In the genomic region with DNA sequence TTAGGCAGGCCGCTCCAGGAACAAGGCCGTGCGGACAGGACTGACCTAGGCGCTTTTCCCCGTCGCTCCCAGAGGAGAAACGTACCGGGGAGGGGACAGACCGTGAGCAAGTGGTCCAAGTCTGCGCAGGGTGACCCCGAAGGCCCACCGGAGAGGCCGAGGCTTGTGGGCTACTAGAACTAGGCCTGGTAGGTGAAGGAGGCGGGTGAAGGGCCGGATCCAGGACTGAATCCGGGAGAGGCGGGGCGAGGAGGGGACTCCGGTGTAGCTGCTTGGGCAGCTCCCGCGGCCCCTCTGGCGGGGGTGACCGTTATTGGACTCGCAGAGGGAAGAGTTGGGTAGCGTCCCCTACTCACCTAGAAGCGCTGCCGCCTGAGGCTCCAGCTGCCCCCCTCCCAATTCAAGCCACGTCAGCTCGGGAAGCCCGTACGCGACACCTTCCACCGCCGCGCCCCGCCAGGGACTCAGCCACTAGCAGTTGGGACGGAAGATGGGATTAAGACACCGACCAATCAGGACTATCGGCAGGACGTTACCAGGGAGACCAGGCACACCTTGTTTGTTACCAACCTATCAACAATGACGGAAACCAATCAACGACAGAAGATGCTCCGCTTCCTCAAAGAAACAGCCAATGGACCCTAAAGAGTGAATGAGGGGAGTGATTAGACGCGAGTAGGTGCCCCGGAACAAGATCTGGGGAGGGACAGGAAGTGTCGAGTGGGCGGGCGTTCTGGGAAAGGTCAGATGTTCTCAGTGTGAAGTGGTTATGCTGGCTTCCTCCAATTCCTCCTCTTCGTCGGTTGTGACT, we compare ENCODE assay signal across 1 cellular context.
TF ChIP-seq lines count a peak whose summit lies in the region.

A gene with protein sequence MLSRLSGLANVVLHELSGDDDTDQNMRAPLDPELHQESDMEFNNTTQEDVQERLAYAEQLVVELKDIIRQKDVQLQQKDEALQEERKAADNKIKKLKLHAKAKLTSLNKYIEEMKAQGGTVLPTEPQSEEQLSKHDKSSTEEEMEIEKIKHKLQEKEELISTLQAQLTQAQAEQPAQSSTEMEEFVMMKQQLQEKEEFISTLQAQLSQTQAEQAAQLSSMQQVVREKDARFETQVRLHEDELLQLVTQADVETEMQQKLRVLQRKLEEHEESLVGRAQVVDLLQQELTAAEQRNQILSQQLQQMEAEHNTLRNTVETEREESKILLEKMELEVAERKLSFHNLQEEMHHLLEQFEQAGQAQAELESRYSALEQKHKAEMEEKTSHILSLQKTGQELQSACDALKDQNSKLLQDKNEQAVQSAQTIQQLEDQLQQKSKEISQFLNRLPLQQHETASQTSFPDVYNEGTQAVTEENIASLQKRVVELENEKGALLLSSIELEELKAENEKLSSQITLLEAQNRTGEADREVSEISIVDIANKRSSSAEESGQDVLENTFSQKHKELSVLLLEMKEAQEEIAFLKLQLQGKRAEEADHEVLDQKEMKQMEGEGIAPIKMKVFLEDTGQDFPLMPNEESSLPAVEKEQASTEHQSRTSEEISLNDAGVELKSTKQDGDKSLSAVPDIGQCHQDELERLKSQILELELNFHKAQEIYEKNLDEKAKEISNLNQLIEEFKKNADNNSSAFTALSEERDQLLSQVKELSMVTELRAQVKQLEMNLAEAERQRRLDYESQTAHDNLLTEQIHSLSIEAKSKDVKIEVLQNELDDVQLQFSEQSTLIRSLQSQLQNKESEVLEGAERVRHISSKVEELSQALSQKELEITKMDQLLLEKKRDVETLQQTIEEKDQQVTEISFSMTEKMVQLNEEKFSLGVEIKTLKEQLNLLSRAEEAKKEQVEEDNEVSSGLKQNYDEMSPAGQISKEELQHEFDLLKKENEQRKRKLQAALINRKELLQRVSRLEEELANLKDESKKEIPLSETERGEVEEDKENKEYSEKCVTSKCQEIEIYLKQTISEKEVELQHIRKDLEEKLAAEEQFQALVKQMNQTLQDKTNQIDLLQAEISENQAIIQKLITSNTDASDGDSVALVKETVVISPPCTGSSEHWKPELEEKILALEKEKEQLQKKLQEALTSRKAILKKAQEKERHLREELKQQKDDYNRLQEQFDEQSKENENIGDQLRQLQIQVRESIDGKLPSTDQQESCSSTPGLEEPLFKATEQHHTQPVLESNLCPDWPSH (N-terminal part only) (minus strand): TSS at position 466 of the 811 bp plus-strand sequence. CDS start 18,770 bp downstream, outside the sequence.

TF ChIP-seq in HepG2, 621 proteins besides CTCF, POLR2A, EP300 and RAD21 (continued from another document and continues in another):
- TF ChIP-seq REST (IDR thresholded peaks at IDR 0.05; ENCODE audit: borderline replicate concordance in 1 of 2, low read depth in 1 of 2, low read length in 2 of 2) (no peak), ZNF501 (CRISPR knock-in tag; IDR thresholded peaks at IDR 0.05) (peak; percentile 82), SIX4 (CRISPR knock-in tag; IDR thresholded peaks at IDR 0.05) (0 out of 2 replicates have a peak, but pooled peaks have one; percentile 30), FOSL2 (CRISPR knock-in tag; IDR thresholded peaks at IDR 0.05) (no peak; the same call in none of the 2 replicates), RXRB (CRISPR knock-in tag; IDR thresholded peaks at IDR 0.05; ENCODE audit: borderline replicate concordance) (peak; percentile 35; the same call in 1 of the 2 replicates), ZSCAN5A (CRISPR knock-in tag; IDR thresholded peaks at IDR 0.05; ENCODE audit: borderline replicate concordance) (no peak), ZMAT5 (CRISPR knock-in tag; IDR thresholded peaks at IDR 0.05; ENCODE audit: borderline replicate concordance, low read depth) (no peak), BCLAF1 (IDR thresholded peaks at IDR 0.05) (no peak), GLMP (CRISPR knock-in tag; IDR thresholded peaks at IDR 0.05; ENCODE audit: borderline replicate concordance) (no peak), PHB2 (IDR thresholded peaks at IDR 0.05; ENCODE audit: partially characterized antibody) (no peak), CAMTA2 (CRISPR knock-in tag; IDR thresholded peaks at IDR 0.05; ENCODE audit: borderline replicate concordance) (no peak), ESRRA (CRISPR knock-in tag; IDR thresholded peaks at IDR 0.05; ENCODE audit: low read depth) (no peak; the same call in 1 of the 2 replicates), ZNF674 (CRISPR knock-in tag; IDR thresholded peaks at IDR 0.05; ENCODE audit: low read depth) (no peak), HMGA1 (CRISPR knock-in tag; conservative IDR thresholded peaks at IDR 0.05) (no peak), ZNF331 (CRISPR knock-in tag; IDR thresholded peaks at IDR 0.05) (0 out of 2 replicates have a peak, but pooled peaks have one; percentile 52), ZNF776 (CRISPR knock-in tag; IDR thresholded peaks at IDR 0.05) (no peak; the same call in 1 of the 2 replicates), PCBP2 (optimal IDR thresholded peaks at IDR 0.05; ENCODE audit: low read depth, low read length, poor library complexity, severe bottlenecking) (no peak), ZNF850 (CRISPR knock-in tag; conservative IDR thresholded peaks at IDR 0.05) (no peak), NKX3-1 (CRISPR knock-in tag; IDR thresholded peaks at IDR 0.05) (peak; percentile 23; the same call in 1 of the 2 replicates), GRHL1 (CRISPR knock-in tag; conservative IDR thresholded peaks at IDR 0.05) (no peak), ZNF547 (CRISPR knock-in tag; IDR thresholded peaks at IDR 0.05) (no peak), SP140L (CRISPR knock-in tag; IDR thresholded peaks at IDR 0.05; ENCODE audit: borderline replicate concordance) (no peak), ZBTB43 (CRISPR knock-in tag; conservative IDR thresholded peaks at IDR 0.05) (no peak; the same call in 1 of the 2 replicates)
- TF ChIP-seq, protein P1, sequence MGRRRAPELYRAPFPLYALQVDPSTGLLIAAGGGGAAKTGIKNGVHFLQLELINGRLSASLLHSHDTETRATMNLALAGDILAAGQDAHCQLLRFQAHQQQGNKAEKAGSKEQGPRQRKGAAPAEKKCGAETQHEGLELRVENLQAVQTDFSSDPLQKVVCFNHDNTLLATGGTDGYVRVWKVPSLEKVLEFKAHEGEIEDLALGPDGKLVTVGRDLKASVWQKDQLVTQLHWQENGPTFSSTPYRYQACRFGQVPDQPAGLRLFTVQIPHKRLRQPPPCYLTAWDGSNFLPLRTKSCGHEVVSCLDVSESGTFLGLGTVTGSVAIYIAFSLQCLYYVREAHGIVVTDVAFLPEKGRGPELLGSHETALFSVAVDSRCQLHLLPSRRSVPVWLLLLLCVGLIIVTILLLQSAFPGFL (CRISPR knock-in tag; IDR thresholded peaks at IDR 0.05), result no peak
- TF ChIP-seq, protein P2, sequence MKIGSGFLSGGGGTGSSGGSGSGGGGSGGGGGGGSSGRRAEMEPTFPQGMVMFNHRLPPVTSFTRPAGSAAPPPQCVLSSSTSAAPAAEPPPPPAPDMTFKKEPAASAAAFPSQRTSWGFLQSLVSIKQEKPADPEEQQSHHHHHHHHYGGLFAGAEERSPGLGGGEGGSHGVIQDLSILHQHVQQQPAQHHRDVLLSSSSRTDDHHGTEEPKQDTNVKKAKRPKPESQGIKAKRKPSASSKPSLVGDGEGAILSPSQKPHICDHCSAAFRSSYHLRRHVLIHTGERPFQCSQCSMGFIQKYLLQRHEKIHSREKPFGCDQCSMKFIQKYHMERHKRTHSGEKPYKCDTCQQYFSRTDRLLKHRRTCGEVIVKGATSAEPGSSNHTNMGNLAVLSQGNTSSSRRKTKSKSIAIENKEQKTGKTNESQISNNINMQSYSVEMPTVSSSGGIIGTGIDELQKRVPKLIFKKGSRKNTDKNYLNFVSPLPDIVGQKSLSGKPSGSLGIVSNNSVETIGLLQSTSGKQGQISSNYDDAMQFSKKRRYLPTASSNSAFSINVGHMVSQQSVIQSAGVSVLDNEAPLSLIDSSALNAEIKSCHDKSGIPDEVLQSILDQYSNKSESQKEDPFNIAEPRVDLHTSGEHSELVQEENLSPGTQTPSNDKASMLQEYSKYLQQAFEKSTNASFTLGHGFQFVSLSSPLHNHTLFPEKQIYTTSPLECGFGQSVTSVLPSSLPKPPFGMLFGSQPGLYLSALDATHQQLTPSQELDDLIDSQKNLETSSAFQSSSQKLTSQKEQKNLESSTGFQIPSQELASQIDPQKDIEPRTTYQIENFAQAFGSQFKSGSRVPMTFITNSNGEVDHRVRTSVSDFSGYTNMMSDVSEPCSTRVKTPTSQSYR (CRISPR knock-in tag; IDR thresholded peaks at IDR 0.05; ENCODE audit: borderline replicate concordance), result 0 out of 2 replicates have a peak, but pooled peaks have one; percentile 25
